In the genomic region with DNA sequence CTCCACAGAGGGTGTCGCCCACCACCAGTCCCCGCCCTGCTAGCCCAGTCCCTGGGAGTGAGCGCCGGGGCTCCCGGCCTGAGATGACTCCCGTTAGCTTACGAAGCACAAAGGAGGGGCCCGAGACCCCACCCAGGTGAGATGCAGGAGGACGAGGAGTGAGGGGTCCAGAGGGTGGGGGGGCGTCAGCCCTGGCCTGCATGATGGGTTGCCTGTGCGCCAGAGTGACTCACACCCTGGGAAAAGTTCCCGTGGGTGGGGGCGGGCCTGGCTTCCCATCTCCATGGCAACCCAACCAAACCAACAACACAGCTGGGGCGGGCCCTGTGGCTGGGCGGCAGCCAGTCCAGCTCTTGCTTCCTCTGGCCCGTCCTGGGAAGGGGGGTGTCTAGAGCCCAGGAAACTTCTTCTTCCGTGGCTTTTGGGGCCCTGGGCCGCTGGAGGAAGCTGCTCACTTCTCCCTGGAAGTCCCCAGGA, we compare ENCODE assay signal across 8 cellular contexts. TPM values are rescaled to one million over a fixed set of nuclear protein-coding genes. Genes with fewer than 3 reads are reported as not detected.
DNase-seq lines count a peak whose midpoint lies in the region; ATAC-seq lines count a peak whose summit lies in the region.

No MANE protein-coding gene starts in this region.

- peaks cover 17 to 44% (median 31%) of the 10 kb centered on the region in 4 donors for H3K4me1 Mint-ChIP-seq in CD4-positive, alpha-beta memory T cell
- H3K4me1 Mint-ChIP-seq in T-helper 17 cell = peaks cover 34% of the 10 kb centered on the region
- peaks cover 16 to 24% of the 10 kb centered on the region in 2 donors for H3K4me1 Mint-ChIP-seq in immature natural killer cell

- H3K27me3 Mint-ChIP-seq in CD4-positive, alpha-beta memory T cell = peaks cover 25 to 29% of the 10 kb centered on the region in 2 donors
- H3K27me3 Mint-ChIP-seq in T-helper 17 cell (peaks cover 29% of the 10 kb centered on the region), immature natural killer cell (ENCODE audit: low read depth in 3 of 3) (peaks cover 13 to 15% (median 15%) of the 10 kb centered on the region in 3 donors)

- H3K4me3 Mint-ChIP-seq in CD4-positive, alpha-beta memory T cell = peak overlapping the region in 2 of 8 donors; percentile 10 to 34
- H3K4me3 Mint-ChIP-seq in T-helper 17 cell (no peak overlapping the region), immature natural killer cell (no peak overlapping the region)

- intact Hi-C loops in CD4-positive, alpha-beta memory T cell (cut with micrococcal nuclease) = no loop called here

- CTCF ChIA-PET in CD4-positive, alpha-beta memory T cell (lab: Charles Lee; ENCODE audit: partially characterized antibody) = no interaction called here

- ATAC-seq in T-helper 17 cell (peak; percentile 49), GM18520 (IDR thresholded peaks at IDR 0.05; ENCODE audit: unreplicated experiment) (no peak)

- no peak overlapping the region for H3K4me3 ChIP-seq in CD4-positive, alpha-beta memory T cell (ENCODE audit: low read length in 2 of 2)
- peak overlapping the region in 4 of 7 experiments; percentile 4 to 16 (median 8) for H3K4me3 ChIP-seq in skin epidermis

- POLR2A ChIA-PET in CD4-positive, alpha-beta memory T cell (lab: Charles Lee; ENCODE audit: partially characterized antibody) = no interaction called here

- no peaks in the 10 kb centered on the region for H3K9me3 ChIP-seq in CD4-positive, alpha-beta memory T cell (ENCODE audit: control insufficient read depth in 1 of 2, low read length in 2 of 2)
- H3K9me3 ChIP-seq in T-helper 17 cell (ENCODE audit: control insufficient read depth, low read length, poor library complexity, severe bottlenecking) = no peaks in the 10 kb centered on the region

- no peaks in the 10 kb centered on the region for H3K36me3 Mint-ChIP-seq in CD4-positive, alpha-beta memory T cell
- H3K36me3 Mint-ChIP-seq in T-helper 17 cell (ENCODE audit: low read depth) = no peaks in the 10 kb centered on the region
- H3K36me3 Mint-ChIP-seq in immature natural killer cell = no peaks in the 10 kb centered on the region

- peaks cover 37% of the 10 kb centered on the region for H3K4me1 ChIP-seq in CD4-positive, alpha-beta memory T cell (ENCODE audit: insufficient read depth, low read length)

- H3K9me3 Mint-ChIP-seq in CD4-positive, alpha-beta memory T cell = peaks cover 0 to 3% (median 0%) of the 10 kb centered on the region in 8 donors
- no peaks in the 10 kb centered on the region for H3K9me3 Mint-ChIP-seq in immature natural killer cell

- peak in 4 of 5 donors; percentile 27 to 71 (median 42) for DNase-seq in CD4-positive, alpha-beta memory T cell
- peak; percentile 81 for DNase-seq in HS-5 (ENCODE audit: low read depth)
- DNase-seq in T-helper 17 cell = peak in 2 of 3 donors; percentile 32 to 41
- DNase-seq in brain pericyte (ENCODE audit: low read depth, low spot score) = peak; percentile 89
- peak; percentile 29 to 30 (median 29) for DNase-seq in immature natural killer cell
- DNase-seq in DMS79 (lab: John Stamatoyannopoulos, UW) = no peak

- no peak overlapping the region for H3K27ac Mint-ChIP-seq in CD4-positive, alpha-beta memory T cell
- H3K27ac Mint-ChIP-seq in T-helper 17 cell = no peak overlapping the region
- H3K27ac Mint-ChIP-seq in immature natural killer cell = no peak overlapping the region

- H3K36me3 ChIP-seq in CD4-positive, alpha-beta memory T cell (ENCODE audit: insufficient read depth, low read length) = no peaks in the 10 kb centered on the region

- no peak overlapping the region for H3K27ac ChIP-seq in CD4-positive, alpha-beta memory T cell (ENCODE audit: low read depth, low read length)
- peak overlapping the region in 18 of 21 experiments; percentile 44 to 96 (median 79) for H3K27ac ChIP-seq in skin epidermis

- H3K27me3 ChIP-seq in CD4-positive, alpha-beta memory T cell (ENCODE audit: insufficient read depth, low read length) = peaks cover 20% of the 10 kb centered on the region

RNA-seq across cellular contexts. Expression of a gene that starts 4.5 kb away (rescaled TPM):
- total RNA-seq in CD4-positive, alpha-beta memory T cell = 1 to 10 TPM in 1 of 2 experiments, under 1 TPM in 1; 0.47 to 1.2 TPM
- polyA plus RNA-seq in CD4-positive, alpha-beta memory T cell = under 1 TPM; 0.81 to 0.88 TPM
- 10 to 100 TPM in 1 of 2 donors, 1 to 10 TPM in 1; 2.5 to 32.6 TPM for total RNA-seq in T-helper 17 cell
- polyA plus RNA-seq in immature natural killer cell = 1 to 10 TPM in 1 of 3 donors, under 1 TPM in 1, not detected in 1; 0.26 to 1.2 TPM

RNA-seq across cellular contexts. Expression of a gene that starts 4.6 kb away (rescaled TPM):
- under 1 TPM; 0.36 to 0.79 TPM for total RNA-seq in CD4-positive, alpha-beta memory T cell
- polyA plus RNA-seq in CD4-positive, alpha-beta memory T cell = not detected
- under 1 TPM in 1 of 2 donors, not detected in 1; 0.92 TPM for total RNA-seq in T-helper 17 cell
- polyA plus RNA-seq in immature natural killer cell = not detected

RNA-seq across cellular contexts. Expression of a gene that starts 42.8 kb away (rescaled TPM):
- total RNA-seq in CD4-positive, alpha-beta memory T cell = 100 to 1,000 TPM; 247 to 250 TPM
- 100 to 1,000 TPM; 192 to 210 TPM for polyA plus RNA-seq in CD4-positive, alpha-beta memory T cell
- 100 to 1,000 TPM; 323 to 335 TPM for total RNA-seq in T-helper 17 cell
- polyA plus RNA-seq in immature natural killer cell = 100 to 1,000 TPM; 135 to 218 (median 214) TPM

RNA-seq across cellular contexts. Expression of a gene that starts 43.1 kb away (rescaled TPM):
- total RNA-seq in CD4-positive, alpha-beta memory T cell = 10 to 100 TPM; 14.2 to 16.1 TPM
- 1 to 10 TPM; 7.8 to 8.0 TPM for polyA plus RNA-seq in CD4-positive, alpha-beta memory T cell
- 10 to 100 TPM; 11.3 to 15.9 TPM for total RNA-seq in T-helper 17 cell
- 10 to 100 TPM in 1 of 3 donors, 1 to 10 TPM in 2; 4.5 to 11.7 (median 5.4) TPM for polyA plus RNA-seq in immature natural killer cell

Comparison
In these comparisons a context has a peak if more than half of its experiments do, and no peak if none do; other contexts are left out.
1. H3K4me3 ChIP-seq: peak in skin epidermis (4 of 7); none in CD4-positive, alpha-beta memory T cell (0 of 2).